Comparison of ENCODE assay signal across 8 cellular contexts in the genomic region with DNA sequence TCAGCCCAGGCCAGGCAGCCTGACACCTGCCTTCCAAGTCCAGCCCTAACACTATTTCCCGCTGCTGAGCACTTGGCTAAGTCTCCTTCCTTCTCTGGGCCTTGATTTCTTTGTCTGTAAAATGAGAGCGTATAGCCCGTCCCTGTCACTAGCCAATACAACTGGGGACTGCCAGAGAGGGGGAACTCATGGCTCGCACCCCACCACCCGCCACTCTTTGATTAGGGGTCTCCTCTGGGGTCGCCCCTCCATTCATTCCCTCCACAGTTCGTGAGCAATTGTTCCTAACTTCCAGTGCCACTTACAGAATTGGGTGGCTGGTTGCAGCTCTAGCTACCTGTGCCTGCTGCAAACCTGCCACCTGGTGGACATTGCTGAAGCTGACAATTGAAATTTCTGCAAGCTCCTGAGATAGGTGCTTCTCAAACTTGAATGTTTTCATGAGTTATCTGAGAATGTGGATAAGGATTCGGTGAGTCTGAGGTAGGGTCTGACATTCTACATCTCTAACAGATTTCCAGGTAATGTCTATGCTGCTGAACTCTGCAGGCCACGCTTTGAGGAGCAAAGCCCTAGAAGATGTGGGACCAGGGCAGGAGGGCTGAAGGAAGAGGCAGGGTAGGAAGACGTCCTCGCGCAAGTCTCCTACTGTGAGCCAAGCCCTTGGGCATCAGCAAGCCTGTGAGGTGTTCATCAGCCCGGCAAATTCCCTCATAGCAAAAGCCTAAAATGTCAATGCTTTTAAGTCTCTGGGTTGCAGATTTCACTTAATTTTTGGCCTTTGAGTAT. TPM values are rescaled to one million over a fixed set of nuclear protein-coding genes. Genes with fewer than 3 reads are reported as not detected.
DNase-seq lines count a peak whose midpoint lies in the region; ATAC-seq, FAIRE-seq and TF ChIP-seq lines count a peak whose summit lies in the region.

No MANE protein-coding gene starts in this region.

- FAIRE-seq in GM12892 (lab: Jason Lieb, UNC) (peak; percentile 98), islet of Langerhans (lab: Jason Lieb, UNC) (peak; percentile 95)

- H3K4me1 ChIP-seq in breast epithelium: no peaks in the 10 kb centered on the region

- H3K9me3 ChIP-seq in WERI-Rb-1 (ENCODE audit: severe bottlenecking) (no peaks in the 10 kb centered on the region), breast epithelium (no peaks in the 10 kb centered on the region)

- DNase-seq in A172 (ENCODE audit: low spot score) (peak; percentile 43), GM12892 (ENCODE audit: insufficient read length) (peak; percentile 49), NCI-H2081 treated with DMSO at 0.1 percent for 48 hours (lab: John Stamatoyannopoulos, UW) (peak; percentile 9), WERI-Rb-1 (peak; percentile 73), breast epithelium (ENCODE audit: low spot score in 2 of 2) (peak; percentile 54 to 66)
- peak; percentile 70 to 75 for DNase-seq in stimulated activated CD4-positive, alpha-beta T cell treated with anti-CD3 and anti-CD28 coated beads, Interleukin-2, amount 100 ng/mL, for 24 hours

- H3K4me3 ChIP-seq in WERI-Rb-1 (ENCODE audit: low read depth, low read length): no peak overlapping the region
- H3K4me3 ChIP-seq in breast epithelium: no peak overlapping the region

- intact Hi-C loops in breast epithelium (cut with DNase I; ENCODE audit: low total_unique reads): no loop called here

- H3K27ac ChIP-seq in WERI-Rb-1: no peak overlapping the region
- H3K27ac ChIP-seq in breast epithelium: no peak overlapping the region

- H3K27me3 ChIP-seq in WERI-Rb-1 (ENCODE audit: insufficient read depth, low read depth, severe bottlenecking) (no peaks in the 10 kb centered on the region), breast epithelium (no peaks in the 10 kb centered on the region)

- no peak for ATAC-seq in GM19328 (IDR thresholded peaks at IDR 0.05; ENCODE audit: unreplicated experiment)

- H3K36me3 ChIP-seq in WERI-Rb-1 (no peaks in the 10 kb centered on the region), breast epithelium (no peaks in the 10 kb centered on the region)

- TF ChIP-seq CTCF in WERI-Rb-1 (IDR thresholded peaks at IDR 0.05; ENCODE audit: low read depth, low read length) (peak; percentile 81), breast epithelium (IDR thresholded peaks at IDR 0.05) (peak; percentile 68 to 82 (median 79))

- TF ChIP-seq POLR2A in GM12892 (IDR thresholded peaks at IDR 0.05; ENCODE audit: low read depth, low read length): no peak
- no peak for TF ChIP-seq POLR2A in breast epithelium (IDR thresholded peaks at IDR 0.05)

RNA-seq across cellular contexts. Expression of a gene that starts 13.3 kb away (rescaled TPM):
- total RNA-seq in A172 (2014; rRNA removed; shearing (Covaris generic)): 17.9 and 19.4 TPM in 2 replicates
- polyA plus RNA-seq in GM12892 (2012; ENCODE audit: missing spikeins): 3.9 TPM
- 10 to 100 TPM; 12.7 to 25.6 (median 17.7) TPM for total RNA-seq in breast epithelium

Comparison
In these comparisons a context has a peak if more than half of its experiments do, and no peak if none do; other contexts are left out.
1. DNase-seq: peak in every context shown above with its lines; median percentile 73 in WERI-Rb-1; 72 in stimulated activated CD4-positive, alpha-beta T cell treated with anti-CD3 and anti-CD28 coated beads, Interleukin-2, amount 100 ng/mL, for 24 hours; 60 in breast epithelium; 49 in GM12892; 43 in A172; 9 in NCI-H2081 treated with DMSO at 0.1 percent for 48 hours.